ENCODE assay signal across 1 cellular context in the genomic region with DNA sequence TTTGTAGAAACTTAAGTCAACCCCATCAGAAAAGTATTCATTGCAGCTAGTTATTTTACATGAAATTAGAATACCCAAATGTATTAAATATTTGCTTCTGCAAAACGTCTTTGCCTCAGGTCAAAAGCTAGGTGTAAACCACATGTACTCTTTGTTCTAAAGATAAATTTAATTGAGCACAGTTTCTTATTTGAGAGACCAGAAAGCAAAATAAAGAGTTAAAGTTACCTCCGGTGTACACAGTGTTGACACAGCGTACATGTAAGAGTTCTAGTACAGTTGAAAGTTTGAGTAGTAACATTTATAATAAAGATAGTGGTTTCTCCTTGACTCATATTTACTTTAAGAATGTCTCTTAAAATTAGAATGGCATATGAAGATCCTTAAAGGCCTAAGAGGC.
TF ChIP-seq lines count a peak whose summit lies in the region.

No MANE protein-coding gene starts in this region.

TF ChIP-seq in SK-N-SH, 30 proteins besides CTCF, POLR2A, EP300 and RAD21 (continued from another document):
- TF ChIP-seq, protein P1, sequence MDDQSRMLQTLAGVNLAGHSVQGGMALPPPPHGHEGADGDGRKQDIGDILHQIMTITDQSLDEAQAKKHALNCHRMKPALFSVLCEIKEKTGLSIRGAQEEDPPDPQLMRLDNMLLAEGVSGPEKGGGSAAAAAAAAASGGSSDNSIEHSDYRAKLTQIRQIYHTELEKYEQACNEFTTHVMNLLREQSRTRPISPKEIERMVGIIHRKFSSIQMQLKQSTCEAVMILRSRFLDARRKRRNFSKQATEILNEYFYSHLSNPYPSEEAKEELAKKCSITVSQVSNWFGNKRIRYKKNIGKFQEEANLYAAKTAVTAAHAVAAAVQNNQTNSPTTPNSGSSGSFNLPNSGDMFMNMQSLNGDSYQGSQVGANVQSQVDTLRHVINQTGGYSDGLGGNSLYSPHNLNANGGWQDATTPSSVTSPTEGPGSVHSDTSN (IDR thresholded peaks at IDR 0.05) = no peak
- TF ChIP-seq SMC3 (IDR thresholded peaks at IDR 0.05; ENCODE audit: low read depth, low read length) = no peak
- TF ChIP-seq POLR2AphosphoS5 (IDR thresholded peaks at IDR 0.05; ENCODE audit: low read depth, low read length) = no peak
- TF ChIP-seq, protein P2, sequence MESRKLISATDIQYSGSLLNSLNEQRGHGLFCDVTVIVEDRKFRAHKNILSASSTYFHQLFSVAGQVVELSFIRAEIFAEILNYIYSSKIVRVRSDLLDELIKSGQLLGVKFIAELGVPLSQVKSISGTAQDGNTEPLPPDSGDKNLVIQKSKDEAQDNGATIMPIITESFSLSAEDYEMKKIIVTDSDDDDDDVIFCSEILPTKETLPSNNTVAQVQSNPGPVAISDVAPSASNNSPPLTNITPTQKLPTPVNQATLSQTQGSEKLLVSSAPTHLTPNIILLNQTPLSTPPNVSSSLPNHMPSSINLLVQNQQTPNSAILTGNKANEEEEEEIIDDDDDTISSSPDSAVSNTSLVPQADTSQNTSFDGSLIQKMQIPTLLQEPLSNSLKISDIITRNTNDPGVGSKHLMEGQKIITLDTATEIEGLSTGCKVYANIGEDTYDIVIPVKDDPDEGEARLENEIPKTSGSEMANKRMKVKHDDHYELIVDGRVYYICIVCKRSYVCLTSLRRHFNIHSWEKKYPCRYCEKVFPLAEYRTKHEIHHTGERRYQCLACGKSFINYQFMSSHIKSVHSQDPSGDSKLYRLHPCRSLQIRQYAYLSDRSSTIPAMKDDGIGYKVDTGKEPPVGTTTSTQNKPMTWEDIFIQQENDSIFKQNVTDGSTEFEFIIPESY (IDR thresholded peaks at IDR 0.05; ENCODE audit: borderline replicate concordance, low read depth) = no peak
- TF ChIP-seq GABPA (IDR thresholded peaks at IDR 0.05; ENCODE audit: low read depth) = no peak
- TF ChIP-seq USF1 (IDR thresholded peaks at IDR 0.05; ENCODE audit: borderline replicate concordance, low read depth) = no peak
- no peak for TF ChIP-seq USF2 (IDR thresholded peaks at IDR 0.05; ENCODE audit: borderline replicate concordance, low read depth, low read length)
- no peak for TF ChIP-seq MXI1 (IDR thresholded peaks at IDR 0.05; ENCODE audit: low read depth, low read length)
- TF ChIP-seq MEF2A (IDR thresholded peaks at IDR 0.05; ENCODE audit: borderline replicate concordance, low read depth) = no peak
- no peak for TF ChIP-seq FOSL2 (IDR thresholded peaks at IDR 0.05; ENCODE audit: borderline replicate concordance, low read depth)
